ENCODE assay signal across 11 cellular contexts in the genomic region with DNA sequence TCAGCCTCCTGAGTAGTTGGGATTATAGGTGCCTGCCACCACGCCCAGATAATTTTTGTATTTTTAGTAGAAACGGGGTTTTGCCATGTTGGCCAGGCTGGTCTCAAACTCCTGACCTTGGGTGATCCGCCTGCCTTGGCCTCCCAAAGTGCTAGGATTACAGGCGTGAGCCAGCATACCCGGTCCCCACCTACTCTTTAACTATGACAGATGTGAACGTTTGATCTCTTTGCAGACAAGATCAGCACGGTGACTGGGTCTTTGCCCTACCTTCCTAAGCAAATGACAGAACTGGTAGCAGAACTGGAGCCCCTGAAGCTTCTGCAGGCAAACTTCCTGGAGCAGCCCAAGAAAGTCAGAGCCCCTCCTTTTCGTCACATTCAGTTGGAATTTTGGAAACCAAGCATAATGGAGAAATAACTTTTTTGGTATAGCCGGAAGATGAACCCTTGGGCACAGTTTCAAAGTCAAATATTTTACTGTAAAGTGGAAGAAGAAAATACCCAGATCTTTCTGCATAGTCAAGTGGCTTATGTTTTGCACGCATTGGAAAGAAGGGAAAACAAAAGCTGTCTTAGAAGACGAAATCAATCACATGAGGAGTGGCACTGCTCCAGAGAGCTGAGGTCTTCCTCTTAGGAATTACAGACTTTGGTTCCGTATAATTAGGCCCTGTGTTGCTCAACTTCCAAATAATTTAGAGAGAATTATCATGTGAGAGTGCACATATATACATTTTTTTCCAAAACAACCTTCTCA.
DNase-seq lines count a peak whose midpoint lies in the region; FAIRE-seq and TF ChIP-seq lines count a peak whose summit lies in the region.
"Had no signal": no experiment of that assay in that cellular context is flagged by ENCODE, and none has a peak within 500 bp of the region (broad histone marks: within the 10 kb centered on the region; RNA-seq: fewer than 3 reads in every experiment).

No MANE protein-coding gene starts in this region.

- H3K4me1 ChIP-seq in liver (ENCODE audit: control insufficient read depth in 4 of 4, insufficient read depth in 4 of 4, low read length in 3 of 4) (peaks cover 9 to 78% (median 33%) of the 10 kb centered on the region in 4 donors), tibial artery (peaks cover 0 to 87% (median 42%) of the 10 kb centered on the region in 4 donors), small intestine (ENCODE audit: control insufficient read depth in 2 of 2, insufficient read depth in 1 of 2, low read depth in 1 of 2, low read length in 1 of 2) (no peaks in the 10 kb centered on the region)

- H3K36me3 ChIP-seq in liver (ENCODE audit: control insufficient read depth in 4 of 4, insufficient read depth in 3 of 4, low read depth in 1 of 4, low read length in 3 of 4) (no peaks in the 10 kb centered on the region), tibial artery (no peaks in the 10 kb centered on the region), small intestine (ENCODE audit: control insufficient read depth in 2 of 2, insufficient read depth in 2 of 2, low read length in 2 of 2) (no peaks in the 10 kb centered on the region)
- H3K36me3 ChIP-seq: ovary had no signal

- no peak for FAIRE-seq in small intestine (lab: Jason Lieb, UNC)

- peak; percentile 31 for DNase-seq in RPMI7951 (ENCODE audit: low read depth)
- DNase-seq in tibial artery = peak in 1 of 2 donors; percentile 58
- no peak for DNase-seq in small intestine
- DNase-seq in stimulated activated CD4-positive, alpha-beta T cell treated with anti-CD3 and anti-CD28 coated beads, Interleukin-1b, Interleukin-23, amount 100 ng/mL, for 48 hours = no peak
- DNase-seq in stimulated activated CD8-positive, alpha-beta memory T cell treated with anti-CD3 and anti-CD28 coated beads, Interleukin-4, amount 100 ng/mL, for 48 hours = no peak
- DNase-seq: activated naive CD8-positive, alpha-beta T cell treated with anti-CD3 and anti-CD28 coated beads, Interleukin-2, amount 50 U/mL, for 24 hours; H7; ovary; stimulated activated CD4-positive, alpha-beta T cell treated with anti-CD3 and anti-CD28 coated beads, Interleukin-2, amount 100 ng/mL, for 24 hours had no signal

- H3K4me3 ChIP-seq in liver (ENCODE audit: low read depth in 1 of 3, low read length in 3 of 3) (no peak overlapping the region), tibial artery (peak overlapping the region; percentile 11 to 13), small intestine (ENCODE audit: low read depth in 1 of 2, low read length in 2 of 2) (no peak overlapping the region)
- H3K4me3 ChIP-seq: ovary had no signal

- no peaks in the 10 kb centered on the region for H3K9me3 ChIP-seq in liver (ENCODE audit: control insufficient read depth in 4 of 4, low read length in 3 of 4)
- no peaks in the 10 kb centered on the region for H3K9me3 ChIP-seq in tibial artery
- no peaks in the 10 kb centered on the region for H3K9me3 ChIP-seq in small intestine (ENCODE audit: control insufficient read depth, low read depth)
- H3K9me3 ChIP-seq: ovary had no signal

- H3K27ac ChIP-seq in cingulate gyrus (ENCODE audit: low read depth, low read length) (peak overlapping the region; percentile 29), liver (ENCODE audit: low read depth in 1 of 2, low read length in 2 of 2) (peak overlapping the region; percentile 89 to 94), tibial artery (peak overlapping the region; percentile 84 to 89), small intestine (ENCODE audit: low read depth in 1 of 2, low read length in 1 of 2) (no peak overlapping the region)

- no peak for TF ChIP-seq RAD21 in liver (IDR thresholded peaks at IDR 0.05)

- H3K27me3 ChIP-seq in liver (ENCODE audit: control insufficient read depth in 4 of 4, insufficient read depth in 4 of 4, low read length in 3 of 4) (no peaks in the 10 kb centered on the region), tibial artery (no peaks in the 10 kb centered on the region), small intestine (ENCODE audit: control insufficient read depth in 2 of 2, insufficient read depth in 2 of 2, low read length in 2 of 2) (no peaks in the 10 kb centered on the region)
- H3K27me3 ChIP-seq: ovary had no signal

- intact Hi-C loops in tibial artery (cut with DNase I; ENCODE audit: low total_unique reads) = no loop called here

- WGBS in liver = 30% methylated on average over 12 of the region's 12 CpGs
- 56 to 74% (median 71%) methylated on average over 12 of the region's 12 CpGs for WGBS in small intestine, 3 donors

- peak overlapping the region in 1 of 2 donors; percentile 91 for H3K9ac ChIP-seq in liver (ENCODE audit: low read depth in 1 of 2, low read length in 2 of 2)

- TF ChIP-seq CTCF in liver (IDR thresholded peaks at IDR 0.05; ENCODE audit: low read depth, low read length, missing input control) (no peak), tibial artery (IDR thresholded peaks at IDR 0.05) (no peak)

TF ChIP-seq in liver, 16 proteins besides CTCF, POLR2A, EP300 and RAD21:
- no peak for TF ChIP-seq JUND (IDR thresholded peaks at IDR 0.05)
- TF ChIP-seq GABPA (IDR thresholded peaks at IDR 0.05 in 1 of 2, conservative IDR thresholded peaks at IDR 0.05 in 1 of 2) = no peak
- TF ChIP-seq, protein P1, sequence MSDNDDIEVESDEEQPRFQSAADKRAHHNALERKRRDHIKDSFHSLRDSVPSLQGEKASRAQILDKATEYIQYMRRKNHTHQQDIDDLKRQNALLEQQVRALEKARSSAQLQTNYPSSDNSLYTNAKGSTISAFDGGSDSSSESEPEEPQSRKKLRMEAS (IDR thresholded peaks at IDR 0.05) = no peak

Comparison
In these comparisons a context has a peak if more than half of its experiments do, and no peak if none do; other contexts are left out.
1. H3K27ac ChIP-seq: peak in cingulate gyrus (single experiment), liver (2 of 2) and tibial artery (2 of 2); none in small intestine (0 of 2).
2. H3K4me3 ChIP-seq: peak in tibial artery (2 of 2); none in liver (0 of 3) and small intestine (0 of 2).